Comparison of ENCODE assay signal across 16 cellular contexts in genomic region chr16:87367556-87367955, GRCh38.
"Had no signal": no experiment of that assay in that cellular context is flagged by ENCODE, and none has a peak within 500 bp of the region (broad histone marks: within the 10 kb centered on the region; RNA-seq: fewer than 3 reads in every experiment).

No MANE protein-coding gene starts in this region.

- H3K27me3 ChIP-seq: testis had no signal

- ATAC-seq: activated T-cell treated with anti-CD3 and anti-CD28 coated beads, Interleukin-2, amount 50 U/mL, for 72 hours; sciatic nerve had no signal

- H3K27me3 Mint-ChIP-seq: activated B cell treated with CpG ODN at 0.5 μM for 24 hours, naive B cell, progenitor cell of endocrine pancreas had no signal

- H3K9me3 ChIP-seq: testis had no signal

- H3K4me3 ChIP-seq: lung, testis had no signal

- H3K27ac Mint-ChIP-seq: activated T-cell treated with anti-CD3 and anti-CD28 coated beads, Interleukin-2, amount 50 U/mL, for 72 hours; dendritic cell treated with granulocyte-macrophage colony-stimulating factor and Interleukin-4, amounts not matched to agents 40 ng/mL and 50 ng/mL, for 4 days; progenitor cell of endocrine pancreas; T-helper 1 cell treated with Interleukin-12 subunit alpha and Interleukin-12 subunit beta and Interleukin-4 antibody, amounts not matched to agents 30 μg/mL and 1 μg/mL, for 36 hours had no signal

- H3K4me3 Mint-ChIP-seq: activated B cell treated with CpG ODN at 0.5 μM for 24 hours; activated T-cell treated with anti-CD3 and anti-CD28 coated beads, Interleukin-2, amount 50 U/mL, for 72 hours; dendritic cell treated with granulocyte-macrophage colony-stimulating factor and Interleukin-4, amounts not matched to agents 40 ng/mL and 50 ng/mL, for 4 days; T-helper 1 cell treated with Interleukin-12 subunit alpha and Interleukin-12 subunit beta and Interleukin-4 antibody, amounts not matched to agents 30 μg/mL and 1 μg/mL, for 36 hours had no signal

- DNase-seq: activated B cell treated with CpG ODN at 0.5 μM for 24 hours; activated CD4-positive, alpha-beta T cell treated with anti-CD3 and anti-CD28 coated beads, Interleukin-2, amount 50 U/mL, for 1 hour; activated naive CD4-positive, alpha-beta T cell treated with Interleukin-2 at 50 U/mL for 16 hours; activated T-cell treated with anti-CD3 and anti-CD28 coated beads, Interleukin-2, amount 50 U/mL, for 72 hours; central memory CD4-positive, alpha-beta T cell; hippocampal formation; kidney glomerular epithelial cell; naive B cell; stimulated activated CD4-positive, alpha-beta T cell treated with anti-CD3 and anti-CD28 coated beads, Interleukin-2, amount 100 ng/mL, for 24 hours; stimulated activated naive CD4-positive, alpha-beta T cell treated with Interleukin-2 at 50 U/mL for 16 hours; testis had no signal

- H3K27ac ChIP-seq: testis had no signal

- H3K9me3 Mint-ChIP-seq: activated B cell treated with CpG ODN at 0.5 μM for 24 hours; activated T-cell treated with anti-CD3 and anti-CD28 coated beads, Interleukin-2, amount 50 U/mL, for 72 hours; dendritic cell treated with granulocyte-macrophage colony-stimulating factor and Interleukin-4, amounts not matched to agents 40 ng/mL and 50 ng/mL, for 4 days; naive B cell; T-helper 1 cell treated with Interleukin-12 subunit alpha and Interleukin-12 subunit beta and Interleukin-4 antibody, amounts not matched to agents 30 μg/mL and 1 μg/mL, for 36 hours had no signal
